ENCODE assay signal across 21 cellular contexts in genomic region chr5:167290478-167290877, GRCh38.
A peak's percentile ranks its signal among the peaks of the same experiment; 100 is the strongest.
DNase-seq lines count a peak whose midpoint lies in the region; ATAC-seq, FAIRE-seq and TF ChIP-seq lines count a peak whose summit lies in the region.
"Had no signal": no experiment of that assay in that cellular context is flagged by ENCODE, and none has a peak within 500 bp of the region (broad histone marks: within the 10 kb centered on the region; RNA-seq: fewer than 3 reads in every experiment).

No MANE protein-coding gene starts in this region.

- H3K79me2 ChIP-seq in HepG2 (ENCODE audit: insufficient read depth, low read length), result no peaks in the 10 kb centered on the region

- in situ Hi-C loops in HepG2 (cut with HindIII; ENCODE audit: extremely low pct_ligation_motif_present, low pct_unique_long_range_greater_than_20kb), result no loop called here

- POLR2A ChIA-PET in HepG2 (lab: Yijun Ruan, JAX), result no interaction called here

- no peak for TF ChIP-seq POLR2A in HepG2 (IDR thresholded peaks at IDR 0.05; ENCODE audit: insufficient read depth in 1 of 2, low read depth in 2 of 2, low read length in 2 of 2)
- TF ChIP-seq POLR2A in right lobe of liver (IDR thresholded peaks at IDR 0.05), result no peak

- no peak overlapping the region for H3K9ac ChIP-seq in HepG2 (ENCODE audit: insufficient read depth, low read depth, low read length)
- H3K9ac ChIP-seq: BLaER1 treated with 17β-estradiol and CSF1 and Interleukin-3, amounts not matched to agents 10 nM and 100 nM had no signal

- no peak overlapping the region for H3K4me3 ChIP-seq in HepG2 (replicated peaks in 1 of 3; ENCODE audit: insufficient read depth in 1 of 3, low read depth in 2 of 3, low read length in 3 of 3)
- H3K4me3 ChIP-seq in right lobe of liver, result no peak overlapping the region
- H3K4me3 ChIP-seq: BLaER1 treated with 17β-estradiol and CSF1 and Interleukin-3, amounts not matched to agents 10 nM and 100 nM; GM12878 had no signal

- TF ChIP-seq RAD21 in HepG2 (CRISPR knock-in tag; IDR thresholded peaks at IDR 0.05), result no peak

- H3K27ac ChIP-seq in HepG2 (ENCODE audit: extremely low read length, insufficient read depth, low read length), result no peak overlapping the region
- no peak overlapping the region for H3K27ac ChIP-seq in right lobe of liver
- H3K27ac ChIP-seq: BLaER1 treated with 17β-estradiol and CSF1 and Interleukin-3, amounts not matched to agents 10 nM and 100 nM; C4-2B had no signal

- 94% methylated on average over 1 of the region's 1 CpG for WGBS in HepG2 (ENCODE audit: low lambda C conversion rate)
- WGBS in right lobe of liver (ENCODE audit: insufficient coverage, low coverage, low lambda C conversion rate, missing lambda C conversion rate), result 75% methylated on average over 1 of the region's 1 CpG

- no peak for FAIRE-seq in HepG2 (lab: Jason Lieb, UNC)
- FAIRE-seq: A204.1, D721Med, GM12878, GM12892, GM18507 had no signal

- no peak overlapping the region for H3K4me2 ChIP-seq in HepG2 (ENCODE audit: low read depth, low read length)
- H3K4me2 ChIP-seq: BLaER1 treated with 17β-estradiol and CSF1 and Interleukin-3, amounts not matched to agents 10 nM and 100 nM had no signal

- H3K4me1 ChIP-seq in HepG2 (ENCODE audit: insufficient read depth, low read length) (no peaks in the 10 kb centered on the region), right lobe of liver (no peaks in the 10 kb centered on the region)
- H3K4me1 ChIP-seq: Caco-2 had no signal

- CTCF ChIA-PET in HepG2 (lab: Yijun Ruan, JAX; ENCODE audit: low intra/inter-chr PET ratio, low total read pairs), result no interaction called here

- H3K9me3 ChIP-seq in HepG2 (ENCODE audit: low read length) (no peaks in the 10 kb centered on the region; the same call in 1 of the 2 replicates), right lobe of liver (no peaks in the 10 kb centered on the region)
- H3K9me3 ChIP-seq: Caco-2 had no signal

- ATAC-seq in HepG2, result no peak
- no peak for ATAC-seq in right lobe of liver
- ATAC-seq in HG03457 (IDR thresholded peaks at IDR 0.05; ENCODE audit: unreplicated experiment), result no peak
- ATAC-seq in HG02870 (IDR thresholded peaks at IDR 0.05; ENCODE audit: unreplicated experiment), result no peak
- ATAC-seq: CD8-positive, alpha-beta T cell; GM12878 had no signal

- H3K27me3 ChIP-seq in HepG2 (ENCODE audit: control insufficient read depth in 1 of 2, insufficient read depth in 2 of 2, low read length in 2 of 2) (no peaks in the 10 kb centered on the region), right lobe of liver (no peaks in the 10 kb centered on the region)
- H3K27me3 ChIP-seq: BLaER1 treated with 17β-estradiol and CSF1 and Interleukin-3, amounts not matched to agents 10 nM and 100 nM had no signal

- TF ChIP-seq CTCF in HepG2 (CRISPR knock-in tag; IDR thresholded peaks at IDR 0.05) (no peak), right lobe of liver (IDR thresholded peaks at IDR 0.05) (no peak)

- no peak overlapping the region for H2AFZ ChIP-seq in HepG2 (ENCODE audit: low read length)

- BruUV-seq in HepG2 (replicated peaks; lab: Mats Ljungman, UMichigan), result no TSS peak

- H3K36me3 ChIP-seq in HepG2 (replicated peaks in 1 of 2; ENCODE audit: control insufficient read depth in 1 of 2, insufficient read depth in 2 of 2, low read length in 2 of 2), result no peaks in the 10 kb centered on the region
- H3K36me3 ChIP-seq in right lobe of liver, result no peaks in the 10 kb centered on the region
- H3K36me3 ChIP-seq: BLaER1 treated with 17β-estradiol and CSF1 and Interleukin-3, amounts not matched to agents 10 nM and 100 nM had no signal

- intact Hi-C loops in HepG2 (cut with micrococcal nuclease; ENCODE audit: unreplicated experiment), result no loop called here
- intact Hi-C loops in right lobe of liver (cut with DNase I), result no loop called here

- no peak for TF ChIP-seq EP300 in HepG2 (IDR thresholded peaks at IDR 0.05; ENCODE audit: low read depth in 2 of 2, low read length in 2 of 2)
- no peak for TF ChIP-seq EP300 in HepG2 (CRISPR knock-in tag; IDR thresholded peaks at IDR 0.05; ENCODE audit: borderline replicate concordance)

- no peak for DNase-seq in HepG2 (ENCODE audit: low spot score)
- no peak for DNase-seq in right lobe of liver
- peak; percentile 26 for DNase-seq in EH (ENCODE audit: low read depth)
- DNase-seq: 8988T; AML-193; Caco-2; Calu3; CD4-positive, alpha-beta T cell; CD8-positive, alpha-beta T cell; DMS79 treated with DMSO at 0.1 percent for 48 hours; EL; GDM1 had no signal

- no peaks in the 10 kb centered on the region for H4K20me1 ChIP-seq in HepG2 (ENCODE audit: insufficient read depth, low read length)

TF ChIP-seq in HepG2, 621 proteins besides CTCF, POLR2A, EP300 and RAD21:
- TF ChIP-seq NFE2L2 (IDR thresholded peaks at IDR 0.05; ENCODE audit: low read length) (peak; percentile 47; the same call in 1 of the 2 replicates), GATA4 (IDR thresholded peaks at IDR 0.05; ENCODE audit: borderline replicate concordance, low read depth) (no peak), NFAT5 (CRISPR knock-in tag; IDR thresholded peaks at IDR 0.05) (no peak)
